In genomic region chr1:10953505-10954193, GRCh38 we compare ENCODE assay signal across 34 cellular contexts.
"Had no signal": no experiment of that assay in that cellular context is flagged by ENCODE, and none has a peak within 500 bp of the region (broad histone marks: within the 10 kb centered on the region; RNA-seq: fewer than 3 reads in every experiment).

No MANE protein-coding gene starts in this region.

- H3K4me1 ChIP-seq: adrenal gland, breast epithelium had no signal

- H3K36me3 ChIP-seq: adrenal gland, brain microvascular endothelial cell, breast epithelium had no signal

- ATAC-seq: activated CD8-positive, alpha-beta T cell treated with anti-CD3 and anti-CD28 coated beads for 36 hours; activated naive CD4-positive, alpha-beta T cell treated with anti-CD3 and anti-CD28 coated beads, Interleukin-2, amount 50 U/mL, for 72 hours; activated T-cell treated with anti-CD3 and anti-CD28 coated beads, Interleukin-2, amount 50 U/mL, for 4 hours; activated T-cell treated with anti-CD3 and anti-CD28 coated beads, Interleukin-2, amount 50 U/mL, for 72 hours; activated T-helper 17 cell treated with anti-CD3 and anti-CD28 coated beads, Interleukin-2, amount 50 U/mL, for 72 hours; body of pancreas had no signal

- FAIRE-seq: astrocyte, TTC549 had no signal

- H3K27me3 ChIP-seq: adrenal gland, body of pancreas, brain microvascular endothelial cell, breast epithelium had no signal

- H3K4me3 ChIP-seq: adrenal gland, body of pancreas, breast epithelium had no signal

- H3K9me3 ChIP-seq: adrenal gland had no signal

- DNase-seq: activated B cell treated with CpG ODN at 0.5 μM for 24 hours; activated CD4-positive, alpha-beta memory T cell treated with anti-CD3 and anti-CD28 coated beads for 36 hours; activated CD4-positive, alpha-beta T cell treated with anti-CD3 and anti-CD28 coated beads for 4 hours; activated CD4-positive, alpha-beta T cell treated with anti-CD3 and anti-CD28 coated beads, Interleukin-2, amount 10 ng/mL, durations not matched to agents 24 days and 14 days; activated CD4-positive, alpha-beta T cell treated with anti-CD3 and anti-CD28 coated beads, Interleukin-2, amount 50 U/mL, for 1 hour; activated CD4-positive, alpha-beta T cell treated with anti-CD3 and anti-CD28 coated beads, Interleukin-2, amount 50 U/mL, for 4 hours; activated CD4-positive, CD25-positive, alpha-beta regulatory T cell treated with anti-CD3 and anti-CD28 coated beads, Interleukin-2, amount 50 U/mL, for 72 hours; activated CD8-positive, alpha-beta memory T cell treated with anti-CD3 and anti-CD28 coated beads, Interleukin-2, amount 50 U/mL, for 4 hours; activated CD8-positive, alpha-beta T cell treated with anti-CD3 and anti-CD28 coated beads for 36 hours; activated effector memory CD4-positive, alpha-beta T cell treated with anti-CD3 and anti-CD28 coated beads, Interleukin-2, amount 50 U/mL, for 16 hours; activated gamma-delta T cell treated with Interleukin-2 at 50 U/mL for 16 hours; activated naive CD4-positive, alpha-beta T cell; activated naive CD4-positive, alpha-beta T cell treated with anti-CD3 and anti-CD28 coated beads for 36 hours; activated naive CD4-positive, alpha-beta T cell treated with anti-CD3 and anti-CD28 coated beads, Interleukin-2, amount 50 U/mL, for 16 hours; activated naive CD8-positive, alpha-beta T cell treated with anti-CD3 and anti-CD28 coated beads for 36 hours; activated T-cell treated with anti-CD3 and anti-CD28 coated beads for 4 hours; activated T-cell treated with anti-CD3 and anti-CD28 coated beads, Interleukin-2, amount 50 U/mL, for 1 hour; activated T-cell treated with anti-CD3 and anti-CD28 coated beads, Interleukin-2, amount 50 U/mL, for 4 hours; activated T-cell treated with anti-CD3 and anti-CD28 coated beads, Interleukin-2, amount 50 U/mL, for 72 hours; adrenal gland; amniotic stem cell; aorta; body of pancreas; brain microvascular endothelial cell; central memory CD4-positive, alpha-beta T cell; T-helper 1 cell; T-helper 2 cell; T-helper 9 cell had no signal

- H3K27ac ChIP-seq: adrenal gland, body of pancreas, brain microvascular endothelial cell, breast epithelium, VCaP had no signal
